In the genomic region with DNA sequence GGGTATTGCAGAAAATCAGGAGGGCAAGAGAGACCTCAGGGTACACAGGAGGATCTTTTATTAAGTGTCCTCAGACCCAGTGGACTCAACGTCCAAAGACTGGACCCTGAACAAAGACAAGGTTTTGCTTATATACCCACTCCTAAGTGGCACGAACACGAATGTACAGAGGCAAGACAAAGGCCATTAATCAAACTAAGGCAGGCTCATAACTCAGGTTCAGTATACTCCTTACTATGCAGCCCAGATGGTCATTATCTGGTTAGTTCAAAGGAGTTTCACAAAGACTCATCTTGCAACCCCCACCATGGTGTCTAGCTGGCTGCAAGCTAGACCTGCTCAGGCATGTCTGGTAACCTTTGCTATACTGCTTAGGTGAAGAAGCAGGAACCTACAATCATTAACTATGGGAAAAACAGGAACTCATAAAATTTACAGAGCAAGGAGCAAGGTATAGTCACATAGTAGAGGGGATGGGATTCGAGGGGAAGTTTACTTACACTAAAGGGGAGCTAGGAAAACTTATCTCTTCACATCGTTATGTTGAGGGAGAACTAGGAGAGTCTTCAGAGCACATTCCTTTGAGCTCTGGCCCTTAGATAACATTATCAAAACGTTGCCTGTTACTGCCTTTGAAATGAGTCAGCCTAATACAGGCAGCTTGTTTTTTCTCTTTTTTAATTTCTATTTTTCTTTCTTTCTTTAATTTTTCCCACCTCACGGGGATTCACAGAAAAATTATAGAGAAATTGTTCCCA, we compare ENCODE assay signal across 1 cellular context.
A peak's percentile ranks its signal among the peaks of the same experiment; 100 is the strongest.
TF ChIP-seq lines count a peak whose summit lies in the region.

No MANE protein-coding gene starts in this region.

TF ChIP-seq in K562, 482 proteins besides CTCF, POLR2A, EP300 and RAD21 (continues in another document):
- TF ChIP-seq YBX1 (IDR thresholded peaks at IDR 0.05) (no peak), KAT7 (CRISPR knock-in tag; IDR thresholded peaks at IDR 0.05; ENCODE audit: borderline replicate concordance) (no peak), BDP1 (IDR thresholded peaks at IDR 0.05; ENCODE audit: insufficient read depth, insufficient read length) (no peak), C11orf30 (IDR thresholded peaks at IDR 0.05; ENCODE audit: low read depth) (peak; percentile 58), TRIM28 (IDR thresholded peaks at IDR 0.05) (peak; percentile 98), ZNF224 (CRISPR knock-in tag; IDR thresholded peaks at IDR 0.05) (no peak), PML (IDR thresholded peaks at IDR 0.05; ENCODE audit: low read length) (0 out of 2 replicates have a peak, but pooled peaks have one; percentile 9), U2AF1 (optimal IDR thresholded peaks at IDR 0.05; ENCODE audit: low read depth, low read length) (no peak), MAZ (CRISPR knock-in tag; conservative IDR thresholded peaks at IDR 0.05 in 1 of 2, IDR thresholded peaks at IDR 0.05 in 1 of 2) (0 out of 4 replicates have a peak, but pooled peaks of 1 of the 2 experiments have one; percentile 24), FOSL1 (tag; conservative IDR thresholded peaks at IDR 0.05) (peak; percentile 91), RBM25 (IDR thresholded peaks at IDR 0.05; ENCODE audit: low read depth, low read length, severe bottlenecking) (peak; percentile 7), CREB1 (IDR thresholded peaks at IDR 0.05) (0 out of 2 replicates have a peak, but pooled peaks have one; percentile 10), CREB1 (CRISPR knock-in tag; IDR thresholded peaks at IDR 0.05) (no peak), LEF1 (IDR thresholded peaks at IDR 0.05) (0 out of 2 replicates have a peak, but pooled peaks have one; percentile 37), STAT5A (IDR thresholded peaks at IDR 0.05; ENCODE audit: borderline replicate concordance, low read length) (peak; percentile 70), CXXC5 (CRISPR knock-in tag; IDR thresholded peaks at IDR 0.05) (peak; percentile 34; the same call in 1 of the 2 replicates), TAL1 (IDR thresholded peaks at IDR 0.05) (peak; percentile 84), TBL1XR1 (IDR thresholded peaks at IDR 0.05; ENCODE audit: low read length in 2 of 2) (no peak), ZNF699 (CRISPR knock-in tag; IDR thresholded peaks at IDR 0.05; ENCODE audit: insufficient replicate concordance) (no peak), ADNP (tag; IDR thresholded peaks at IDR 0.05) (peak; percentile 71), RCOR1 (IDR thresholded peaks at IDR 0.05; ENCODE audit: borderline replicate concordance in 1 of 2, low read depth in 2 of 2, low read length in 2 of 2) (no peak), ARID2 (IDR thresholded peaks at IDR 0.05) (no peak), MEIS2 (IDR thresholded peaks at IDR 0.05; ENCODE audit: partially characterized antibody) (peak; percentile 85), CBFB (CRISPR knock-in tag; IDR thresholded peaks at IDR 0.05) (no peak), SMARCC2 (IDR thresholded peaks at IDR 0.05; ENCODE audit: low read depth) (peak; percentile 85; the same call in 1 of the 2 replicates), ZKSCAN1 (IDR thresholded peaks at IDR 0.05; ENCODE audit: low read depth, low read length) (no peak), ZFP36 (IDR thresholded peaks at IDR 0.05; ENCODE audit: low read depth, low read length, partially characterized antibody) (no peak), ZNF165 (CRISPR knock-in tag; IDR thresholded peaks at IDR 0.05; ENCODE audit: borderline replicate concordance) (no peak), SMARCA4 (IDR thresholded peaks at IDR 0.05) (peak; percentile 89)
- TF ChIP-seq, protein P1, sequence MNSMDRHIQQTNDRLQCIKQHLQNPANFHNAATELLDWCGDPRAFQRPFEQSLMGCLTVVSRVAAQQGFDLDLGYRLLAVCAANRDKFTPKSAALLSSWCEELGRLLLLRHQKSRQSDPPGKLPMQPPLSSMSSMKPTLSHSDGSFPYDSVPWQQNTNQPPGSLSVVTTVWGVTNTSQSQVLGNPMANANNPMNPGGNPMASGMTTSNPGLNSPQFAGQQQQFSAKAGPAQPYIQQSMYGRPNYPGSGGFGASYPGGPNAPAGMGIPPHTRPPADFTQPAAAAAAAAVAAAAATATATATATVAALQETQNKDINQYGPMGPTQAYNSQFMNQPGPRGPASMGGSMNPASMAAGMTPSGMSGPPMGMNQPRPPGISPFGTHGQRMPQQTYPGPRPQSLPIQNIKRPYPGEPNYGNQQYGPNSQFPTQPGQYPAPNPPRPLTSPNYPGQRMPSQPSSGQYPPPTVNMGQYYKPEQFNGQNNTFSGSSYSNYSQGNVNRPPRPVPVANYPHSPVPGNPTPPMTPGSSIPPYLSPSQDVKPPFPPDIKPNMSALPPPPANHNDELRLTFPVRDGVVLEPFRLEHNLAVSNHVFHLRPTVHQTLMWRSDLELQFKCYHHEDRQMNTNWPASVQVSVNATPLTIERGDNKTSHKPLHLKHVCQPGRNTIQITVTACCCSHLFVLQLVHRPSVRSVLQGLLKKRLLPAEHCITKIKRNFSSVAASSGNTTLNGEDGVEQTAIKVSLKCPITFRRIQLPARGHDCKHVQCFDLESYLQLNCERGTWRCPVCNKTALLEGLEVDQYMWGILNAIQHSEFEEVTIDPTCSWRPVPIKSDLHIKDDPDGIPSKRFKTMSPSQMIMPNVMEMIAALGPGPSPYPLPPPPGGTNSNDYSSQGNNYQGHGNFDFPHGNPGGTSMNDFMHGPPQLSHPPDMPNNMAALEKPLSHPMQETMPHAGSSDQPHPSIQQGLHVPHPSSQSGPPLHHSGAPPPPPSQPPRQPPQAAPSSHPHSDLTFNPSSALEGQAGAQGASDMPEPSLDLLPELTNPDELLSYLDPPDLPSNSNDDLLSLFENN (IDR thresholded peaks at IDR 0.05; ENCODE audit: low read depth in 2 of 2, low read length in 2 of 2) = 0 out of 4 replicates have a peak, but pooled peaks of 1 of the 2 experiments have one; percentile 35
- TF ChIP-seq, protein P2, sequence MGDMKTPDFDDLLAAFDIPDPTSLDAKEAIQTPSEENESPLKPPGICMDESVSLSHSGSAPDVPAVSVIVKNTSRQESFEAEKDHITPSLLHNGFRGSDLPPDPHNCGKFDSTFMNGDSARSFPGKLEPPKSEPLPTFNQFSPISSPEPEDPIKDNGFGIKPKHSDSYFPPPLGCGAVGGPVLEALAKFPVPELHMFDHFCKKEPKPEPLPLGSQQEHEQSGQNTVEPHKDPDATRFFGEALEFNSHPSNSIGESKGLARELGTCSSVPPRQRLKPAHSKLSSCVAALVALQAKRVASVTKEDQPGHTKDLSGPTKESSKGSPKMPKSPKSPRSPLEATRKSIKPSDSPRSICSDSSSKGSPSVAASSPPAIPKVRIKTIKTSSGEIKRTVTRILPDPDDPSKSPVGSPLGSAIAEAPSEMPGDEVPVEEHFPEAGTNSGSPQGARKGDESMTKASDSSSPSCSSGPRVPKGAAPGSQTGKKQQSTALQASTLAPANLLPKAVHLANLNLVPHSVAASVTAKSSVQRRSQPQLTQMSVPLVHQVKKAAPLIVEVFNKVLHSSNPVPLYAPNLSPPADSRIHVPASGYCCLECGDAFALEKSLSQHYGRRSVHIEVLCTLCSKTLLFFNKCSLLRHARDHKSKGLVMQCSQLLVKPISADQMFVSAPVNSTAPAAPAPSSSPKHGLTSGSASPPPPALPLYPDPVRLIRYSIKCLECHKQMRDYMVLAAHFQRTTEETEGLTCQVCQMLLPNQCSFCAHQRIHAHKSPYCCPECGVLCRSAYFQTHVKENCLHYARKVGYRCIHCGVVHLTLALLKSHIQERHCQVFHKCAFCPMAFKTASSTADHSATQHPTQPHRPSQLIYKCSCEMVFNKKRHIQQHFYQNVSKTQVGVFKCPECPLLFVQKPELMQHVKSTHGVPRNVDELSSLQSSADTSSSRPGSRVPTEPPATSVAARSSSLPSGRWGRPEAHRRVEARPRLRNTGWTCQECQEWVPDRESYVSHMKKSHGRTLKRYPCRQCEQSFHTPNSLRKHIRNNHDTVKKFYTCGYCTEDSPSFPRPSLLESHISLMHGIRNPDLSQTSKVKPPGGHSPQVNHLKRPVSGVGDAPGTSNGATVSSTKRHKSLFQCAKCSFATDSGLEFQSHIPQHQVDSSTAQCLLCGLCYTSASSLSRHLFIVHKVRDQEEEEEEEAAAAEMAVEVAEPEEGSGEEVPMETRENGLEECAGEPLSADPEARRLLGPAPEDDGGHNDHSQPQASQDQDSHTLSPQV (IDR thresholded peaks at IDR 0.05) = peak; percentile 71; the same call in 1 of the 2 replicates
- TF ChIP-seq, protein P3, sequence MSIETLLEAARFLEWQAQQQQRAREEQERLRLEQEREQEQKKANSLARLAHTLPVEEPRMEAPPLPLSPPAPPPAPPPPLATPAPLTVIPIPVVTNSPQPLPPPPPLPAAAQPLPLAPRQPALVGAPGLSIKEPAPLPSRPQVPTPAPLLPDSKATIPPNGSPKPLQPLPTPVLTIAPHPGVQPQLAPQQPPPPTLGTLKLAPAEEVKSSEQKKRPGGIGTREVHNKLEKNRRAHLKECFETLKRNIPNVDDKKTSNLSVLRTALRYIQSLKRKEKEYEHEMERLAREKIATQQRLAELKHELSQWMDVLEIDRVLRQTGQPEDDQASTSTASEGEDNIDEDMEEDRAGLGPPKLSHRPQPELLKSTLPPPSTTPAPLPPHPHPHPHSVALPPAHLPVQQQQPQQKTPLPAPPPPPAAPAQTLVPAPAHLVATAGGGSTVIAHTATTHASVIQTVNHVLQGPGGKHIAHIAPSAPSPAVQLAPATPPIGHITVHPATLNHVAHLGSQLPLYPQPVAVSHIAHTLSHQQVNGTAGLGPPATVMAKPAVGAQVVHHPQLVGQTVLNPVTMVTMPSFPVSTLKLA (conservative IDR thresholded peaks at IDR 0.05) = 0 out of 4 replicates have a peak, but pooled peaks of 1 of the 2 experiments have one; percentile 37
- TF ChIP-seq, protein P4, sequence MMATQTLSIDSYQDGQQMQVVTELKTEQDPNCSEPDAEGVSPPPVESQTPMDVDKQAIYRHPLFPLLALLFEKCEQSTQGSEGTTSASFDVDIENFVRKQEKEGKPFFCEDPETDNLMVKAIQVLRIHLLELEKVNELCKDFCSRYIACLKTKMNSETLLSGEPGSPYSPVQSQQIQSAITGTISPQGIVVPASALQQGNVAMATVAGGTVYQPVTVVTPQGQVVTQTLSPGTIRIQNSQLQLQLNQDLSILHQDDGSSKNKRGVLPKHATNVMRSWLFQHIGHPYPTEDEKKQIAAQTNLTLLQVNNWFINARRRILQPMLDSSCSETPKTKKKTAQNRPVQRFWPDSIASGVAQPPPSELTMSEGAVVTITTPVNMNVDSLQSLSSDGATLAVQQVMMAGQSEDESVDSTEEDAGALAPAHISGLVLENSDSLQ (IDR thresholded peaks at IDR 0.05) = peak; percentile 74; the same call in 1 of the 2 replicates
- TF ChIP-seq, protein P5, sequence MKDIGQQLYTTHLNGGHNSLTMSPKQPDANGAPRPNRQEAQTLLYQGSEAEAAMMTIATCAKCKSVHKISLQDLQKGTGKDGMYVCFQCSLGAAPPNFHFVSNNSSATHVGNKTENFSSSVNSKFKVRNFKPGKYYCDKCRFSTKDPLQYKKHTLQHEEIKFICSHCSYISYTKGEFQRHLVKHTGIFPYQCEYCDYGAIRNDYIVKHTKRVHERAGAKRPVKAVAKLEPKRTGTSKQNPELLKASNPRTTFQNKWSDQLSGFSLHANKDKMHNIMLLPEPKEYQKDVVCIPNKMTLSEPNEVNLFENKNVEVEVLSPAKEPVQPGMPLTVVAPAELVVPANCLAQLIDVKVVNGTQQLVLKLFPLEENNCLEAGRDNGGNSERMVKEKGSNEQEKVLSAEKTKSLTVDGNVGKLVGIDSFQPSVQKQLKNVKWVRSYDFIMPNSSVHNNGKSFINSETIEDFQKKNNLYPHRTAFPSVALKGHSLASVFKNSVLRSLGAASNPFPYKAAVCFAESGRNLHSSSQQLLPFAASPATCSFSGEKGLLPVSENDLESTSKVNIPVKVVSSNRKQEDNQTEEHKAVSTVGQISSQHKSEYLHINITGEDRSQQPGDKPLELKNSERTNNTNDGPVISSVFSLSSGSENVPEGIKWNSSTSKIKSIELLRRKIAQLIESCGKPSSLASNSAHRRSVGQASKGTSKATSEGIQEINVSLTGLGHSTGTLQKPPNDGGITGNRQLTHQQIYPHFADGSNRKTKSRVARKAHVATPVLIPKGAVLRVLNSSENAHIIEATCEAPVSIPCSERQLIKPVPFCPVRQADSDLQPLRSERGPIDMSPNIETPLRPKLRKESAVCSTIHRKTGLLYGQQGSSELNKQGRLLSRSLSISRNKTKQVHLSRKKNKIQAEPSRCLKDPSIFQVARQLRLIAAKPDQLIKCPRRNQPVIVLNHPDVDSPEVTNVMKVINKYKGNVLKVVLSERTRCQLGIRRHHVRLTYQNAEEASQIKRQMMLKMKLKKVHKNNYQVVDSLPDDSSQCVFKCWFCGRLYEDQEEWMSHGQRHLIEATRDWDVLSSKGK (CRISPR knock-in tag; IDR thresholded peaks at IDR 0.05) = no peak
- TF ChIP-seq, protein P6, sequence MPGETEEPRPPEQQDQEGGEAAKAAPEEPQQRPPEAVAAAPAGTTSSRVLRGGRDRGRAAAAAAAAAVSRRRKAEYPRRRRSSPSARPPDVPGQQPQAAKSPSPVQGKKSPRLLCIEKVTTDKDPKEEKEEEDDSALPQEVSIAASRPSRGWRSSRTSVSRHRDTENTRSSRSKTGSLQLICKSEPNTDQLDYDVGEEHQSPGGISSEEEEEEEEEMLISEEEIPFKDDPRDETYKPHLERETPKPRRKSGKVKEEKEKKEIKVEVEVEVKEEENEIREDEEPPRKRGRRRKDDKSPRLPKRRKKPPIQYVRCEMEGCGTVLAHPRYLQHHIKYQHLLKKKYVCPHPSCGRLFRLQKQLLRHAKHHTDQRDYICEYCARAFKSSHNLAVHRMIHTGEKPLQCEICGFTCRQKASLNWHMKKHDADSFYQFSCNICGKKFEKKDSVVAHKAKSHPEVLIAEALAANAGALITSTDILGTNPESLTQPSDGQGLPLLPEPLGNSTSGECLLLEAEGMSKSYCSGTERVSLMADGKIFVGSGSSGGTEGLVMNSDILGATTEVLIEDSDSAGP (CRISPR knock-in tag; IDR thresholded peaks at IDR 0.05) = no peak
